21 cellular contexts compared by ENCODE assay signal in the genomic region with DNA sequence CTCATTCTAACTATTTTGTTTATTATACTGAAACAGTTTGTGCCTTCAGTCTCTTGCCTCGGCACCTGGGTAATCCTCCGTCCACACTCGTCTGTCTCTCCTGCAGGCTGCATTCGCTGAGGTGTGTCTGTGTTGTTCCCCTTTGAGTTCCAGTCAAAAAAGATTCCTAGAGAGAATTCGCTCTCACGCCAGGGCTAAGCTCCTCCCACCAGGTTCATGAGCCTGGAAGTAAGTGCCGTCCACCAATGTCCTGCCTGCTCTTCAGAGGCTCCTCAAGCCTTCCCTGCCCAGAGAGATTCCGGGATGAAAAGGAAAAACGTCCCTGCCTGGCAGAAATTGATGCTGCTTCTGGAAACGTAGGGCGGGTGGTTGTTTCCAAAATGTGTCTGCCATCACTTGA. TPM values are rescaled to one million over a fixed set of nuclear protein-coding genes. Genes with fewer than 3 reads are reported as not detected.
DNase-seq lines count a peak whose midpoint lies in the region; ATAC-seq and TF ChIP-seq lines count a peak whose summit lies in the region.
"Had no signal": no experiment of that assay in that cellular context is flagged by ENCODE, and none has a peak within 500 bp of the region (broad histone marks: within the 10 kb centered on the region; RNA-seq: fewer than 3 reads in every experiment).

No MANE protein-coding gene starts in this region.

- H3K4me1 Mint-ChIP-seq in H9 (peaks cover 11 to 12% of the 10 kb centered on the region in 2 experiments), nephron progenitor cell (peaks cover 47% of the 10 kb centered on the region)

- no peaks in the 10 kb centered on the region for H3K79me2 ChIP-seq in H9 (ENCODE audit: insufficient read depth, low read length)

- no peak overlapping the region; a peak in 1 of 22 replicates for H3K9ac ChIP-seq in BLaER1 treated with 17β-estradiol and CSF1 and Interleukin-3, amounts not matched to agents 10 nM and 100 nM
- H3K9ac ChIP-seq in H9 (ENCODE audit: extremely low read depth, insufficient read length, low read length) = no peak overlapping the region

- H3K14ac ChIP-seq in H9 (ENCODE audit: insufficient read depth, low read length) = no peak overlapping the region

- TF ChIP-seq CTCF in H9 (conservative IDR thresholded peaks at IDR 0.05) (no peak), nephron progenitor cell (IDR thresholded peaks at IDR 0.05) (no peak)

- H3K36me3 Mint-ChIP-seq in H9 (ENCODE audit: insufficient read depth in 1 of 3, low read depth in 3 of 3) = 0 out of 7 replicates have a peak, but pooled peaks cover 0 to 3% (median 0%) of the 10 kb centered on the region in 3 experiments
- peaks cover 4% of the 10 kb centered on the region for H3K36me3 Mint-ChIP-seq in nephron progenitor cell (ENCODE audit: low read depth)
- H3K36me3 Mint-ChIP-seq: activated naive CD4-positive, alpha-beta T cell treated with anti-CD3 and anti-CD28 coated beads, Interleukin-2, amount 50 U/mL, for 24 hours had no signal

- H2BK12ac ChIP-seq in H9 (ENCODE audit: insufficient read length, low read depth, low read length) = no peak overlapping the region

- H3K18ac ChIP-seq in H9 (ENCODE audit: insufficient read length, low read depth, low read length) = no peak overlapping the region

- no CpG with 5 or more reads among the region's 11 CpGs for WGBS in H9 (ENCODE audit: extremely low coverage, insufficient read length, low lambda C conversion rate)

- DNase-seq in H9 (peak; percentile 74), glomerular visceral epithelial cell (ENCODE audit: extremely low spot score) (peak; percentile 34), nephron progenitor cell (no peak), T-helper 1 cell (no peak)
- DNase-seq in stimulated activated naive CD8-positive, alpha-beta T cell treated with anti-CD3 and anti-CD28 coated beads, Interleukin-15, Interleukin-2, amounts not matched to agents 100 U/mL and 50 U/mL, for 24 hours = no peak
- DNase-seq in activated CD8-positive, alpha-beta memory T cell treated with anti-CD3 and anti-CD28 coated beads for 24 hours = no peak
- DNase-seq: activated CD4-positive, alpha-beta T cell treated with anti-CD3 and anti-CD28 coated beads for 48 hours; aorta; KG1; NCI-H187; NCI-H748 treated with DMSO at 0.1 percent for 48 hours; retina; stimulated activated CD4-positive, alpha-beta T cell treated with anti-CD3 and anti-CD28 coated beads, Interleukin-4, amount 100 ng/mL, for 24 hours; stimulated activated naive CD4-positive, alpha-beta T cell treated with Interleukin-2 at 50 U/mL for 16 hours; T-helper 2 cell had no signal

- no peaks in the 10 kb centered on the region for H3K27me3 ChIP-seq in BLaER1 treated with 17β-estradiol and CSF1 and Interleukin-3, amounts not matched to agents 10 nM and 100 nM
- no peaks in the 10 kb centered on the region for H3K27me3 ChIP-seq in H9 (ENCODE audit: insufficient read depth, low read length)

- H2BK120ac ChIP-seq in H9 (ENCODE audit: low read depth, low read length, poor library complexity, severe bottlenecking) = no peak overlapping the region

- H3K23me2 ChIP-seq in H9 (ENCODE audit: insufficient read length, low read depth, low read length, poor library complexity, severe bottlenecking) = peaks cover 8% of the 10 kb centered on the region

- H2AK5ac ChIP-seq in H9 (ENCODE audit: insufficient read length, low read length) = no peak overlapping the region

- peaks cover 4 to 19% (median 10%) of the 10 kb centered on the region in 11 experiments; a peak in 21 of 22 replicates for H3K36me3 ChIP-seq in BLaER1 treated with 17β-estradiol and CSF1 and Interleukin-3, amounts not matched to agents 10 nM and 100 nM

- no peak overlapping the region for H2BK20ac ChIP-seq in H9 (ENCODE audit: low read depth, low read length, poor library complexity, severe bottlenecking)

- ATAC-seq in stimulated activated naive CD8-positive, alpha-beta T cell treated with anti-CD3 and anti-CD28 coated beads, Interleukin-15, Interleukin-2, amounts not matched to agents 100 U/mL and 50 U/mL, for 24 hours = no peak
- ATAC-seq in HG02763 (IDR thresholded peaks at IDR 0.05; ENCODE audit: unreplicated experiment) = no peak

- H3K9me3 Mint-ChIP-seq in H9 (no peaks in the 10 kb centered on the region; a peak in 1 of 5 replicates), nephron progenitor cell (no peaks in the 10 kb centered on the region)
- H3K9me3 Mint-ChIP-seq: activated naive CD4-positive, alpha-beta T cell treated with anti-CD3 and anti-CD28 coated beads, Interleukin-2, amount 50 U/mL, for 24 hours; dendritic cell treated with granulocyte-macrophage colony-stimulating factor and Interleukin-4, amounts not matched to agents 40 ng/mL and 50 ng/mL, for 4 days had no signal

- peak overlapping the region in 10 of 11 experiments; percentile 17 to 80 (median 66); a peak in 18 of 22 replicates for H3K4me2 ChIP-seq in BLaER1 treated with 17β-estradiol and CSF1 and Interleukin-3, amounts not matched to agents 10 nM and 100 nM
- H3K4me2 ChIP-seq in H9 (ENCODE audit: insufficient read depth, insufficient read length, low read length) = no peak overlapping the region

- no peaks in the 10 kb centered on the region for H3K79me1 ChIP-seq in H9 (ENCODE audit: insufficient read depth, low read depth, low read length, poor library complexity, severe bottlenecking)

- H3K9me3 ChIP-seq in BLaER1 treated with 17β-estradiol and CSF1 and Interleukin-3, amounts not matched to agents 10 nM and 100 nM (replicated peaks in 1 of 11) = no peaks in the 10 kb centered on the region
- no peaks in the 10 kb centered on the region for H3K9me3 ChIP-seq in H9 (ENCODE audit: control insufficient read depth, low read depth, low read length)

- H4K5ac ChIP-seq in H9 (ENCODE audit: insufficient read length, low read depth, low read length) = no peak overlapping the region

- H4K20me1 ChIP-seq in BLaER1 treated with 17β-estradiol and CSF1 and Interleukin-3, amounts not matched to agents 10 nM and 100 nM = peaks cover 5 to 19% (median 10%) of the 10 kb centered on the region in 11 experiments; a peak in 17 of 22 replicates
- no peaks in the 10 kb centered on the region for H4K20me1 ChIP-seq in H9 (ENCODE audit: control insufficient read depth, insufficient read depth, insufficient read length)

- H3K4ac ChIP-seq in H9 (ENCODE audit: low read depth, low read length) = no peak overlapping the region

- no peaks in the 10 kb centered on the region for H3K27me3 Mint-ChIP-seq in H9 (ENCODE audit: low read depth)
- H3K27me3 Mint-ChIP-seq in nephron progenitor cell (ENCODE audit: low read depth, poor library complexity) = peaks cover 3% of the 10 kb centered on the region
- H3K27me3 Mint-ChIP-seq: activated naive CD4-positive, alpha-beta T cell treated with anti-CD3 and anti-CD28 coated beads, Interleukin-2, amount 50 U/mL, for 24 hours had no signal

- H3K27ac ChIP-seq in BLaER1 treated with 17β-estradiol and CSF1 and Interleukin-3, amounts not matched to agents 10 nM and 100 nM = no peak overlapping the region
- no peak overlapping the region for H3K27ac ChIP-seq in H9 (ENCODE audit: insufficient read length, low read depth, low read length)
- H3K27ac ChIP-seq: RWPE1 had no signal

- H3T11ph ChIP-seq in H9 (ENCODE audit: low read length) = no peak overlapping the region

- no peak overlapping the region for H3K4me3 Mint-ChIP-seq in H9
- peak overlapping the region; percentile 23 for H3K4me3 Mint-ChIP-seq in nephron progenitor cell
- H3K4me3 Mint-ChIP-seq: activated naive CD4-positive, alpha-beta T cell treated with anti-CD3 and anti-CD28 coated beads, Interleukin-2, amount 50 U/mL, for 24 hours; dendritic cell treated with granulocyte-macrophage colony-stimulating factor and Interleukin-4, amounts not matched to agents 40 ng/mL and 50 ng/mL, for 4 days had no signal

- no peak overlapping the region for H3K56ac ChIP-seq in H9 (ENCODE audit: insufficient read length, low read depth, low read length)

- no peak overlapping the region for H3K23ac ChIP-seq in H9 (ENCODE audit: insufficient read length, low read depth, low read length)

- no peak overlapping the region for H2BK5ac ChIP-seq in H9 (ENCODE audit: insufficient read length, low read length)

- peaks cover 21 to 56% (median 47%) of the 10 kb centered on the region in 10 experiments for H3K4me1 ChIP-seq in BLaER1 treated with 17β-estradiol and CSF1 and Interleukin-3, amounts not matched to agents 10 nM and 100 nM
- H3K4me1 ChIP-seq in H9 (ENCODE audit: insufficient read depth, low read length) = no peaks in the 10 kb centered on the region

- H4K91ac ChIP-seq in H9 (ENCODE audit: insufficient read length, low read depth, low read length) = no peak overlapping the region

- H2BK15ac ChIP-seq in H9 (ENCODE audit: low read depth, low read length) = no peak overlapping the region

- H3K4me3 ChIP-seq in BLaER1 treated with 17β-estradiol and CSF1 and Interleukin-3, amounts not matched to agents 10 nM and 100 nM = no peak overlapping the region

- H4K8ac ChIP-seq in H9 (replicated peaks; ENCODE audit: insufficient read length, low read depth, low read length) = no peak overlapping the region

- no peak overlapping the region for H2AFZ ChIP-seq in H9 (ENCODE audit: low read length)

- peak overlapping the region in 2 of 3 experiments; percentile 17 to 37; a peak in 2 of 7 replicates for H3K27ac Mint-ChIP-seq in H9
- peak overlapping the region; percentile 54 for H3K27ac Mint-ChIP-seq in nephron progenitor cell
- H3K27ac Mint-ChIP-seq: activated naive CD4-positive, alpha-beta T cell treated with anti-CD3 and anti-CD28 coated beads, Interleukin-2, amount 50 U/mL, for 24 hours; dendritic cell treated with granulocyte-macrophage colony-stimulating factor and Interleukin-4, amounts not matched to agents 40 ng/mL and 50 ng/mL, for 4 days had no signal

RNA-seq across cellular contexts. Expression of gene KIAA2013, which starts 12.9 kb away (rescaled TPM):
- 45.7 and 46.8 TPM in 2 replicates for total RNA-seq in H9 (2021)

RNA-seq across cellular contexts. Expression of gene PLOD1, which starts 21.2 kb away (rescaled TPM):
- total RNA-seq in H9 (2021) = 57.0 TPM in 2 replicates

RNA-seq across cellular contexts. Expression of gene NPPB, which starts 54.5 kb away (rescaled TPM):
- total RNA-seq in H9 (2021) = 0.35 TPM in 1 of 2 replicates, not detected in the other
- total RNA-seq: aorta, endothelial cell of umbilical vein had no signal

Comparison
In these comparisons a context has a peak if more than half of its experiments do, and no peak if none do; other contexts are left out.
1. DNase-seq: peak in H9 (single experiment) and glomerular visceral epithelial cell (single experiment); none in nephron progenitor cell (single experiment), T-helper 1 cell (0 of 5), stimulated activated naive CD8-positive, alpha-beta T cell treated with anti-CD3 and anti-CD28 coated beads, Interleukin-15, Interleukin-2, amounts not matched to agents 100 U/mL and 50 U/mL, for 24 hours (single experiment) and activated CD8-positive, alpha-beta memory T cell treated with anti-CD3 and anti-CD28 coated beads for 24 hours (single experiment).